Comparison of ENCODE assay signal across 8 cellular contexts in genomic region chrX:109733658-109734022, GRCh38. TPM values are rescaled to one million over a fixed set of nuclear protein-coding genes. Genes with fewer than 3 reads are reported as not detected.
DNase-seq lines count a peak whose midpoint lies in the region; ATAC-seq, FAIRE-seq and TF ChIP-seq lines count a peak whose summit lies in the region.

No MANE protein-coding gene starts in this region.

- POLR2A ChIA-PET in CD8-positive, alpha-beta memory T cell (lab: Charles Lee), result interaction anchor here (1.0 kb wide), 1 partner anchor 197 kb away, joined by 3 read pairs; the partner anchor contains the start of gene NXT2
- POLR2A ChIA-PET in H1 (lab: Charles Lee; ENCODE audit: partially characterized antibody), result no interaction called here

- TF ChIP-seq CTCF in NB4 (IDR thresholded peaks at IDR 0.05; ENCODE audit: low read depth, low read length) (no peak), H1 (IDR thresholded peaks at IDR 0.05; ENCODE audit: control extremely low read depth in 1 of 3, insufficient read depth in 1 of 3, low read depth in 1 of 3, low read length in 3 of 3) (no peak)

- H3K4me1 Mint-ChIP-seq in CD8-positive, alpha-beta memory T cell, result peaks cover 22 to 35% (median 31%) of the 10 kb centered on the region in 3 donors

- H3K9me3 Mint-ChIP-seq in CD8-positive, alpha-beta memory T cell, result no peaks in the 10 kb centered on the region

- DNase-seq in CD8-positive, alpha-beta memory T cell, result no peak
- no peak for DNase-seq in NB4 (ENCODE audit: low read depth)
- no peak for DNase-seq in H1 (ENCODE audit: low read depth in 1 of 2, low spot score in 2 of 2)
- DNase-seq in neuronal stem cell (ENCODE audit: low spot score), result peak; percentile 11
- DNase-seq in ecto neural progenitor cell (ENCODE audit: low spot score), result no peak
- DNase-seq in ACHN, result no peak
- DNase-seq in NCI-H524 (lab: John Stamatoyannopoulos, UW), result no peak

- H3K4ac ChIP-seq in H1 (replicated peaks; ENCODE audit: insufficient read length, low read depth, low read length), result peak overlapping the region; percentile 78
- no peak overlapping the region for H3K4ac ChIP-seq in neuronal stem cell (ENCODE audit: low read length)

- H2BK15ac ChIP-seq in H1 (ENCODE audit: low read length), result no peak overlapping the region
- H2BK15ac ChIP-seq in neuronal stem cell (ENCODE audit: low read length), result no peak overlapping the region

- H4K91ac ChIP-seq in H1 (replicated peaks; ENCODE audit: insufficient read length, low read length) (no peak overlapping the region), neuronal stem cell (ENCODE audit: low read depth, low read length, poor library complexity) (no peak overlapping the region)

- H3K23ac ChIP-seq in H1 (ENCODE audit: insufficient read length) (no peak overlapping the region), neuronal stem cell (ENCODE audit: low read depth, low read length, poor library complexity) (no peak overlapping the region)

- no peak overlapping the region for H2BK20ac ChIP-seq in H1 (ENCODE audit: low read length)

- H4K20me1 ChIP-seq in H1 (replicated peaks in 1 of 2; ENCODE audit: control insufficient read depth in 1 of 2, insufficient read depth in 2 of 2, low read length in 2 of 2), result no peaks in the 10 kb centered on the region

- 0 out of 7 replicates have a peak overlapping the region, but pooled peaks of 1 of the 4 experiments have one; percentile 2 for H3K9ac ChIP-seq in H1 (replicated peaks in 1 of 4; ENCODE audit: extremely low read depth in 1 of 4, low read depth in 3 of 4, low read length in 3 of 4)
- no peak overlapping the region for H3K9ac ChIP-seq in neuronal stem cell (ENCODE audit: low read depth, low read length, poor library complexity)

- H3K27me3 ChIP-seq in CD8-positive, alpha-beta memory T cell (ENCODE audit: insufficient read depth, low read length, poor library complexity, severe bottlenecking), result no peaks in the 10 kb centered on the region
- H3K27me3 ChIP-seq in H1 (replicated peaks in 1 of 4; ENCODE audit: control insufficient read depth in 3 of 4, extremely low read depth in 1 of 4, insufficient read depth in 3 of 4, low read length in 3 of 4) (no peaks in the 10 kb centered on the region), neuronal stem cell (ENCODE audit: control insufficient read depth in 3 of 3, insufficient read depth in 3 of 3, low read depth in 1 of 3, low read length in 3 of 3) (peaks cover 0 to 5% (median 0%) of the 10 kb centered on the region in 3 experiments)

- TF ChIP-seq RAD21 in H1 (IDR thresholded peaks at IDR 0.05 in 1 of 2, conservative IDR thresholded peaks at IDR 0.05 in 1 of 2; ENCODE audit: low read depth in 2 of 2, low read length in 2 of 2), result no peak

- peak overlapping the region; percentile 67 to 92 for H3K4me2 ChIP-seq in H1 (ENCODE audit: insufficient read depth in 1 of 2, low read depth in 2 of 2, low read length in 2 of 2)
- H3K4me2 ChIP-seq in neuronal stem cell (ENCODE audit: insufficient read depth, low read length, poor library complexity, severe bottlenecking), result peak overlapping the region; percentile 57

- H4K8ac ChIP-seq in H1 (ENCODE audit: extremely low read depth, insufficient read depth, low read length), result no peak overlapping the region
- H4K8ac ChIP-seq in neuronal stem cell (ENCODE audit: low read depth, low read length), result no peak overlapping the region

- H3K27ac ChIP-seq in CD8-positive, alpha-beta memory T cell (ENCODE audit: low read depth, low read length), result peak overlapping the region; percentile 86
- H3K27ac ChIP-seq in H1 (ENCODE audit: low read depth, low read length), result no peak overlapping the region
- peak overlapping the region; percentile 74 for H3K27ac ChIP-seq in neuronal stem cell (replicated peaks; ENCODE audit: low read length)

- in situ Hi-C loops in ACHN (cut with HindIII; ENCODE audit: low pct_ligation_motif_present, low pct_unique_long_range_greater_than_20kb, low sequenced_read_pairs), result no loop called here

- TF ChIP-seq EP300 in H1 (IDR thresholded peaks at IDR 0.05; ENCODE audit: borderline replicate concordance in 1 of 2, low read depth in 2 of 2, low read length in 2 of 2), result no peak

- peak overlapping the region; percentile 62 for H3K4me3 ChIP-seq in CD8-positive, alpha-beta memory T cell (ENCODE audit: low read length)
- H3K4me3 ChIP-seq in NB4 (ENCODE audit: low read depth, low read length), result peak overlapping the region; percentile 62
- H3K4me3 ChIP-seq in H1 (ENCODE audit: extremely low read depth in 1 of 4, insufficient read depth in 2 of 4, low read depth in 3 of 4, low read length in 4 of 4), result peak overlapping the region; percentile 34 to 92 (median 40)
- peak overlapping the region; percentile 62 to 77 for H3K4me3 ChIP-seq in neuronal stem cell (ENCODE audit: low read length in 2 of 2)

- no peak overlapping the region for H3K18ac ChIP-seq in H1 (ENCODE audit: extremely low read depth, low read length)
- peak overlapping the region; percentile 64 for H3K18ac ChIP-seq in neuronal stem cell (ENCODE audit: low read length)

- no peaks in the 10 kb centered on the region for H3K9me3 ChIP-seq in CD8-positive, alpha-beta memory T cell (ENCODE audit: low read length)
- H3K9me3 ChIP-seq in H1 (ENCODE audit: insufficient read depth in 2 of 2, low read depth in 1 of 2, low read length in 1 of 2), result no peaks in the 10 kb centered on the region
- H3K9me3 ChIP-seq in neuronal stem cell (replicated peaks in 1 of 2; ENCODE audit: control insufficient read depth in 2 of 2, insufficient read depth in 1 of 2, low read depth in 1 of 2, low read length in 2 of 2), result no peaks in the 10 kb centered on the region

- CTCF ChIA-PET in CD8-positive, alpha-beta memory T cell (lab: Charles Lee), result no interaction called here
- CTCF ChIA-PET in H1 (lab: Charles Lee; ENCODE audit: partially characterized antibody), result interaction anchor here (1.6 to 3.5 kb wide), 2 partner anchors 21 to 123 kb away, joined by 5 to 9 read pairs; no protein-coding TSS in a partner anchor

- peaks cover 6% of the 10 kb centered on the region for H3K4me1 ChIP-seq in CD8-positive, alpha-beta memory T cell (ENCODE audit: insufficient read depth, low read length)
- H3K4me1 ChIP-seq in H1 (replicated peaks in 1 of 4; ENCODE audit: control insufficient read depth in 3 of 4, insufficient read depth in 4 of 4, low read length in 3 of 4) (no peaks in the 10 kb centered on the region; a peak in 1 of 7 replicates), neuronal stem cell (ENCODE audit: control insufficient read depth in 2 of 2, insufficient read depth in 1 of 2, low read depth in 1 of 2, low read length in 2 of 2) (no peaks in the 10 kb centered on the region)

- peak overlapping the region; percentile 89 to 97 (median 91) for H3K4me3 Mint-ChIP-seq in CD8-positive, alpha-beta memory T cell

- 17% methylated on average over 10 of the region's 10 CpGs; no CpG with 5 or more reads in 1 of the 2 experiments for WGBS in H1 (ENCODE audit: extremely low coverage in 1 of 2, insufficient coverage in 1 of 2, insufficient read length in 1 of 2, insufficient replicate concordance in 2 of 2, low coverage in 1 of 2, low lambda C conversion rate in 2 of 2, missing lambda C conversion rate in 1 of 2), 2 experiments
- WGBS in neuronal stem cell (ENCODE audit: extremely low coverage in 2 of 2, insufficient read length in 2 of 2, insufficient replicate concordance in 1 of 2), 2 donors, result no CpG with 5 or more reads among the region's 10 CpGs

- H3K79me2 ChIP-seq in H1 (ENCODE audit: control insufficient read depth in 1 of 2, insufficient read depth in 2 of 2, low read length in 2 of 2), result peaks cover 0 to 27% of the 10 kb centered on the region in 2 experiments; a peak in 2 of 4 replicates

- H3K27me3 Mint-ChIP-seq in CD8-positive, alpha-beta memory T cell, result no peaks in the 10 kb centered on the region

- H3K79me1 ChIP-seq in H1 (ENCODE audit: low read depth, low read length) (no peaks in the 10 kb centered on the region), neuronal stem cell (ENCODE audit: low read depth, low read length) (no peaks in the 10 kb centered on the region)

- ATAC-seq in GM19463 (IDR thresholded peaks at IDR 0.05; ENCODE audit: unreplicated experiment), result no peak

- H3K36me3 ChIP-seq in CD8-positive, alpha-beta memory T cell (ENCODE audit: insufficient read depth, low read length), result no peaks in the 10 kb centered on the region
- H3K36me3 ChIP-seq in H1 (ENCODE audit: control insufficient read depth in 2 of 4, insufficient read depth in 4 of 4, low read length in 3 of 4) (no peaks in the 10 kb centered on the region), neuronal stem cell (replicated peaks in 1 of 2; ENCODE audit: control insufficient read depth in 2 of 2, insufficient read depth in 2 of 2, low read length in 2 of 2) (no peaks in the 10 kb centered on the region)

- peak overlapping the region; percentile 85; the same call in 1 of the 2 replicates for H2AFZ ChIP-seq in H1 (ENCODE audit: low read length)
- peak overlapping the region; percentile 91 for H2AFZ ChIP-seq in neuronal stem cell (ENCODE audit: low read length)

- no peak overlapping the region for H3K56ac ChIP-seq in H1 (replicated peaks; ENCODE audit: insufficient read length, low read depth, low read length)

- TF ChIP-seq POLR2A in NB4 (IDR thresholded peaks at IDR 0.05; ENCODE audit: extremely low read depth, insufficient read length), result no peak
- no peak for TF ChIP-seq POLR2A in H1 (IDR thresholded peaks at IDR 0.05; ENCODE audit: control extremely low read depth in 1 of 2, low read depth in 2 of 2, low read length in 2 of 2)

- H2BK12ac ChIP-seq in H1 (ENCODE audit: low read depth, low read length) (no peak overlapping the region), neuronal stem cell (ENCODE audit: low read length) (no peak overlapping the region)

- no peak overlapping the region for H4K5ac ChIP-seq in H1 (ENCODE audit: insufficient read length, low read depth, low read length)

- H2BK120ac ChIP-seq in H1 (replicated peaks; ENCODE audit: low read depth, low read length) (no peak overlapping the region), neuronal stem cell (ENCODE audit: low read depth, low read length) (no peak overlapping the region)

- no peaks in the 10 kb centered on the region for H3K23me2 ChIP-seq in H1 (ENCODE audit: low read depth, low read length)

- peak overlapping the region in 7 of 8 donors; percentile 35 to 95 (median 90) for H3K27ac Mint-ChIP-seq in CD8-positive, alpha-beta memory T cell

- H2AK5ac ChIP-seq in H1 (ENCODE audit: low read depth, low read length) (no peak overlapping the region), neuronal stem cell (ENCODE audit: low read depth, low read length) (no peak overlapping the region)

- peaks cover 0 to 12% (median 0%) of the 10 kb centered on the region in 3 donors for H3K36me3 Mint-ChIP-seq in CD8-positive, alpha-beta memory T cell

- no peak overlapping the region for H3K14ac ChIP-seq in H1 (ENCODE audit: insufficient read length)
- H3K14ac ChIP-seq in neuronal stem cell (ENCODE audit: low read length), result no peak overlapping the region

- H2BK5ac ChIP-seq in H1 (ENCODE audit: low read depth, low read length) (no peak overlapping the region), neuronal stem cell (ENCODE audit: low read length) (no peak overlapping the region)

- FAIRE-seq in H1 (lab: Jason Lieb, UNC), result no peak

RNA-seq across cellular contexts. Expression of gene ACSL4, which starts 0.6 kb away (rescaled TPM):
- total RNA-seq in CD8-positive, alpha-beta memory T cell, result 10 to 100 TPM; 69.6 to 72.4 TPM
- polyA plus RNA-seq in CD8-positive, alpha-beta memory T cell, result 12.7 TPM
- 47.0 and 48.2 TPM in 2 replicates for total RNA-seq in H1 (2021; fragmentation: NEBNext Ultra II Directional; extraction: Animal tissue kit (Norgen Biotek cat#: 25700))
- 8.5 and 11.3 TPM in 2 replicates for polyA plus RNA-seq in H1 (2011; rRNA removed)
- polyA plus RNA-seq in H1 (2011; cell fraction: cytosol; rRNA removed), result 14.5 TPM
- polyA plus RNA-seq in H1 (2011; cell fraction: nucleus; rRNA removed), result 21.9 TPM
- 21.0 to 37.4 TPM (median 24.8 TPM) in 4 replicates for polyA plus RNA-seq in H1 (2012, experiment 1 of 2)
- polyA plus RNA-seq in H1 (2012, experiment 2 of 2), result 1.7 TPM
- polyA plus RNA-seq in H1 (2013, experiment 1 of 2), result 46.6 TPM
- 49.6 TPM for polyA plus RNA-seq in H1 (2013, experiment 2 of 2)
- 57.6 and 62.7 TPM in 2 replicates for polyA minus RNA-seq in H1 (2011; rRNA and poly(A)+ RNA removed)
- 38.8 TPM for polyA minus RNA-seq in H1 (2011; cell fraction: cytosol; rRNA and poly(A)+ RNA removed)
- 67.4 TPM for polyA minus RNA-seq in H1 (2011; cell fraction: nucleus; rRNA and poly(A)+ RNA removed)
- polyA plus RNA-seq in neuronal stem cell (2013, experiment 1 of 2), result 47.1 TPM
- polyA plus RNA-seq in neuronal stem cell (2013, experiment 2 of 2), result 49.3 TPM
